Comparison of ENCODE assay signal across 1 cellular context in the genomic region with DNA sequence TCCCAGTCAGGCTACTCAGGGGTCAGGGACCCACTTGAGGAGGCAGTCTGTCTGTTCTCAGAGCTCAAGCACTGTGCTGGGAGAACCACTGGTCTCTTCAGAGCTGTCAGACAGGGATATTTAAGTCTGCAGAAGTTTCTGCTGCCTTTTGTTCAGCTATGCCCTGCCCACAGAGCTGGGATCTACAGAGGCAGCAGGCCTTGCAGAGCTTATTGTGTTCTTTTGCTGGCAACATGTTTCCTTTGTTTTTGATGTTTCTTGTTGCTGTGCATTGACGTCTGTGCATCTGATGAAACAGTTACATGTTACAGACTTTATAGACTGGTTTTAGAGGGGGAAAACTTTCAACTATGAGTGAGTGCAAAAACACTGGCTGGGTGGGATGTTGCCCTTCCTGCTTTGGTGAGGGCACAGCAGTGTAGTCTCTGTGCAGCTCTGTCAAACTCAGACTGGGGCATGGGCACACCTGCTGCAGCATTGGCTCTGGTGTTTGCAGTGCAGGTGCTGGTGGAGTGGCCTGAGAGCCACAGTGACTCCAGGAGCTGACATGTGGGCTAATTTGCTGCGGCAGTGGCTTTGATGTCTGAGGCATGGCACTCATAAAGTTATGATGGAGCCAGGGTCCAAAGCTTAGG.
TF ChIP-seq lines count a peak whose summit lies in the region.

No MANE protein-coding gene starts in this region.

TF ChIP-seq in H1, 55 proteins besides CTCF, POLR2A, EP300 and RAD21:
- no peak for TF ChIP-seq EZH2 (IDR thresholded peaks at IDR 0.05; ENCODE audit: low read depth, low read length, severe bottlenecking)
- TF ChIP-seq, protein P1, sequence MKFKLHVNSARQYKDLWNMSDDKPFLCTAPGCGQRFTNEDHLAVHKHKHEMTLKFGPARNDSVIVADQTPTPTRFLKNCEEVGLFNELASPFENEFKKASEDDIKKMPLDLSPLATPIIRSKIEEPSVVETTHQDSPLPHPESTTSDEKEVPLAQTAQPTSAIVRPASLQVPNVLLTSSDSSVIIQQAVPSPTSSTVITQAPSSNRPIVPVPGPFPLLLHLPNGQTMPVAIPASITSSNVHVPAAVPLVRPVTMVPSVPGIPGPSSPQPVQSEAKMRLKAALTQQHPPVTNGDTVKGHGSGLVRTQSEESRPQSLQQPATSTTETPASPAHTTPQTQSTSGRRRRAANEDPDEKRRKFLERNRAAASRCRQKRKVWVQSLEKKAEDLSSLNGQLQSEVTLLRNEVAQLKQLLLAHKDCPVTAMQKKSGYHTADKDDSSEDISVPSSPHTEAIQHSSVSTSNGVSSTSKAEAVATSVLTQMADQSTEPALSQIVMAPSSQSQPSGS (IDR thresholded peaks at IDR 0.05; ENCODE audit: low read length): no peak
- TF ChIP-seq SAP30 (IDR thresholded peaks at IDR 0.05; ENCODE audit: insufficient read depth, insufficient replicate concordance, low read length): no peak
- no peak for TF ChIP-seq TBP (IDR thresholded peaks at IDR 0.05; ENCODE audit: low read depth, low read length)
- no peak for TF ChIP-seq CHD1 (IDR thresholded peaks at IDR 0.05; ENCODE audit: low read depth, low read length)
- TF ChIP-seq GTF2F1 (IDR thresholded peaks at IDR 0.05; ENCODE audit: borderline replicate concordance, low read depth, low read length): no peak
- TF ChIP-seq NANOG (IDR thresholded peaks at IDR 0.05; ENCODE audit: insufficient read depth, low read depth, low read length, poor library complexity, severe bottlenecking): no peak
- no peak for TF ChIP-seq TAF1 (IDR thresholded peaks at IDR 0.05; ENCODE audit: low read depth, low read length)
- TF ChIP-seq, protein P2, sequence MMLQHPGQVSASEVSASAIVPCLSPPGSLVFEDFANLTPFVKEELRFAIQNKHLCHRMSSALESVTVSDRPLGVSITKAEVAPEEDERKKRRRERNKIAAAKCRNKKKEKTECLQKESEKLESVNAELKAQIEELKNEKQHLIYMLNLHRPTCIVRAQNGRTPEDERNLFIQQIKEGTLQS (IDR thresholded peaks at IDR 0.05; ENCODE audit: insufficient read depth, low read depth, low read length): no peak
- TF ChIP-seq, protein P3, sequence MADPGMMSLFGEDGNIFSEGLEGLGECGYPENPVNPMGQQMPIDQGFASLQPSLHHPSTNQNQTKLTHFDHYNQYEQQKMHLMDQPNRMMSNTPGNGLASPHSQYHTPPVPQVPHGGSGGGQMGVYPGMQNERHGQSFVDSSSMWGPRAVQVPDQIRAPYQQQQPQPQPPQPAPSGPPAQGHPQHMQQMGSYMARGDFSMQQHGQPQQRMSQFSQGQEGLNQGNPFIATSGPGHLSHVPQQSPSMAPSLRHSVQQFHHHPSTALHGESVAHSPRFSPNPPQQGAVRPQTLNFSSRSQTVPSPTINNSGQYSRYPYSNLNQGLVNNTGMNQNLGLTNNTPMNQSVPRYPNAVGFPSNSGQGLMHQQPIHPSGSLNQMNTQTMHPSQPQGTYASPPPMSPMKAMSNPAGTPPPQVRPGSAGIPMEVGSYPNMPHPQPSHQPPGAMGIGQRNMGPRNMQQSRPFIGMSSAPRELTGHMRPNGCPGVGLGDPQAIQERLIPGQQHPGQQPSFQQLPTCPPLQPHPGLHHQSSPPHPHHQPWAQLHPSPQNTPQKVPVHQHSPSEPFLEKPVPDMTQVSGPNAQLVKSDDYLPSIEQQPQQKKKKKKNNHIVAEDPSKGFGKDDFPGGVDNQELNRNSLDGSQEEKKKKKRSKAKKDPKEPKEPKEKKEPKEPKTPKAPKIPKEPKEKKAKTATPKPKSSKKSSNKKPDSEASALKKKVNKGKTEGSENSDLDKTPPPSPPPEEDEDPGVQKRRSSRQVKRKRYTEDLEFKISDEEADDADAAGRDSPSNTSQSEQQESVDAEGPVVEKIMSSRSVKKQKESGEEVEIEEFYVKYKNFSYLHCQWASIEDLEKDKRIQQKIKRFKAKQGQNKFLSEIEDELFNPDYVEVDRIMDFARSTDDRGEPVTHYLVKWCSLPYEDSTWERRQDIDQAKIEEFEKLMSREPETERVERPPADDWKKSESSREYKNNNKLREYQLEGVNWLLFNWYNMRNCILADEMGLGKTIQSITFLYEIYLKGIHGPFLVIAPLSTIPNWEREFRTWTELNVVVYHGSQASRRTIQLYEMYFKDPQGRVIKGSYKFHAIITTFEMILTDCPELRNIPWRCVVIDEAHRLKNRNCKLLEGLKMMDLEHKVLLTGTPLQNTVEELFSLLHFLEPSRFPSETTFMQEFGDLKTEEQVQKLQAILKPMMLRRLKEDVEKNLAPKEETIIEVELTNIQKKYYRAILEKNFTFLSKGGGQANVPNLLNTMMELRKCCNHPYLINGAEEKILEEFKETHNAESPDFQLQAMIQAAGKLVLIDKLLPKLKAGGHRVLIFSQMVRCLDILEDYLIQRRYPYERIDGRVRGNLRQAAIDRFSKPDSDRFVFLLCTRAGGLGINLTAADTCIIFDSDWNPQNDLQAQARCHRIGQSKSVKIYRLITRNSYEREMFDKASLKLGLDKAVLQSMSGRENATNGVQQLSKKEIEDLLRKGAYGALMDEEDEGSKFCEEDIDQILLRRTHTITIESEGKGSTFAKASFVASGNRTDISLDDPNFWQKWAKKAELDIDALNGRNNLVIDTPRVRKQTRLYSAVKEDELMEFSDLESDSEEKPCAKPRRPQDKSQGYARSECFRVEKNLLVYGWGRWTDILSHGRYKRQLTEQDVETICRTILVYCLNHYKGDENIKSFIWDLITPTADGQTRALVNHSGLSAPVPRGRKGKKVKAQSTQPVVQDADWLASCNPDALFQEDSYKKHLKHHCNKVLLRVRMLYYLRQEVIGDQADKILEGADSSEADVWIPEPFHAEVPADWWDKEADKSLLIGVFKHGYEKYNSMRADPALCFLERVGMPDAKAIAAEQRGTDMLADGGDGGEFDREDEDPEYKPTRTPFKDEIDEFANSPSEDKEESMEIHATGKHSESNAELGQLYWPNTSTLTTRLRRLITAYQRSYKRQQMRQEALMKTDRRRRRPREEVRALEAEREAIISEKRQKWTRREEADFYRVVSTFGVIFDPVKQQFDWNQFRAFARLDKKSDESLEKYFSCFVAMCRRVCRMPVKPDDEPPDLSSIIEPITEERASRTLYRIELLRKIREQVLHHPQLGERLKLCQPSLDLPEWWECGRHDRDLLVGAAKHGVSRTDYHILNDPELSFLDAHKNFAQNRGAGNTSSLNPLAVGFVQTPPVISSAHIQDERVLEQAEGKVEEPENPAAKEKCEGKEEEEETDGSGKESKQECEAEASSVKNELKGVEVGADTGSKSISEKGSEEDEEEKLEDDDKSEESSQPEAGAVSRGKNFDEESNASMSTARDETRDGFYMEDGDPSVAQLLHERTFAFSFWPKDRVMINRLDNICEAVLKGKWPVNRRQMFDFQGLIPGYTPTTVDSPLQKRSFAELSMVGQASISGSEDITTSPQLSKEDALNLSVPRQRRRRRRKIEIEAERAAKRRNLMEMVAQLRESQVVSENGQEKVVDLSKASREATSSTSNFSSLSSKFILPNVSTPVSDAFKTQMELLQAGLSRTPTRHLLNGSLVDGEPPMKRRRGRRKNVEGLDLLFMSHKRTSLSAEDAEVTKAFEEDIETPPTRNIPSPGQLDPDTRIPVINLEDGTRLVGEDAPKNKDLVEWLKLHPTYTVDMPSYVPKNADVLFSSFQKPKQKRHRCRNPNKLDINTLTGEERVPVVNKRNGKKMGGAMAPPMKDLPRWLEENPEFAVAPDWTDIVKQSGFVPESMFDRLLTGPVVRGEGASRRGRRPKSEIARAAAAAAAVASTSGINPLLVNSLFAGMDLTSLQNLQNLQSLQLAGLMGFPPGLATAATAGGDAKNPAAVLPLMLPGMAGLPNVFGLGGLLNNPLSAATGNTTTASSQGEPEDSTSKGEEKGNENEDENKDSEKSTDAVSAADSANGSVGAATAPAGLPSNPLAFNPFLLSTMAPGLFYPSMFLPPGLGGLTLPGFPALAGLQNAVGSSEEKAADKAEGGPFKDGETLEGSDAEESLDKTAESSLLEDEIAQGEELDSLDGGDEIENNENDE (IDR thresholded peaks at IDR 0.05; ENCODE audit: insufficient replicate concordance, low read length): no peak
- no peak for TF ChIP-seq POU5F1 (IDR thresholded peaks at IDR 0.05; ENCODE audit: low read depth, low read length)
- TF ChIP-seq PHF8 (conservative IDR thresholded peaks at IDR 0.05; ENCODE audit: low read depth, low read length): no peak
- no peak for TF ChIP-seq KDM1A (IDR thresholded peaks at IDR 0.05; ENCODE audit: borderline replicate concordance, low read length)
